In genomic region chr12:96171905-96172304, GRCh38 we compare ENCODE assay signal across 25 cellular contexts. TPM values are rescaled to one million over a fixed set of nuclear protein-coding genes. Genes with fewer than 3 reads are reported as not detected.
DNase-seq lines count a peak whose midpoint lies in the region; ATAC-seq and TF ChIP-seq lines count a peak whose summit lies in the region.
"Had no signal": no experiment of that assay in that cellular context is flagged by ENCODE, and none has a peak within 500 bp of the region (broad histone marks: within the 10 kb centered on the region; RNA-seq: fewer than 3 reads in every experiment).

No MANE protein-coding gene starts in this region.

- no peak overlapping the region for H2AFZ ChIP-seq in mammary epithelial cell (ENCODE audit: low read depth, low read length)

- no peaks in the 10 kb centered on the region for H4K20me1 ChIP-seq in mammary epithelial cell (ENCODE audit: insufficient read depth, low read length)

- POLR2A ChIA-PET in MCF 10A (lab: Yijun Ruan, JAX): no interaction called here

- H3K9me3 ChIP-seq in mammary epithelial cell (replicated peaks; ENCODE audit: insufficient read depth, low read length) (peaks cover 6% of the 10 kb centered on the region), upper lobe of right lung (no peaks in the 10 kb centered on the region)
- H3K9me3 ChIP-seq: Caco-2, MG63 had no signal

- dilution Hi-C loops in mammary epithelial cell (cut with HindIII; ENCODE audit: low sequenced_read_pairs): no loop called here

- TF ChIP-seq CTCF in MCF 10A (IDR thresholded peaks at IDR 0.05; ENCODE audit: unreplicated experiment): no peak
- TF ChIP-seq CTCF in mammary epithelial cell (conservative IDR thresholded peaks at IDR 0.05 in 1 of 2, IDR thresholded peaks at IDR 0.05 in 1 of 2; ENCODE audit: extremely low read depth in 1 of 2, insufficient read depth in 1 of 2, low read depth in 1 of 2, low read length in 2 of 2): no peak
- no peak for TF ChIP-seq CTCF in upper lobe of right lung (IDR thresholded peaks at IDR 0.05)

- BruUV-seq in MCF 10A (replicated peaks; lab: Mats Ljungman, UMichigan) (no TSS peak), mammary epithelial cell (replicated peaks; lab: Mats Ljungman, UMichigan) (no TSS peak)

- H3K27me3 ChIP-seq in mammary epithelial cell (ENCODE audit: insufficient read depth, low read length) (no peaks in the 10 kb centered on the region), upper lobe of right lung (no peaks in the 10 kb centered on the region)
- H3K27me3 ChIP-seq: MG63, SJCRH30 had no signal

- no peak overlapping the region for H3K4me3 ChIP-seq in mammary epithelial cell (replicated peaks in 1 of 3; ENCODE audit: insufficient read depth in 1 of 3, low read depth in 2 of 3, low read length in 3 of 3)
- H3K4me3 ChIP-seq in upper lobe of right lung: no peak overlapping the region
- H3K4me3 ChIP-seq: A549, MG63, SJCRH30 had no signal

- no peaks in the 10 kb centered on the region for H3K4me1 Mint-ChIP-seq in MCF 10A (ENCODE audit: insufficient read depth, unreplicated experiment)

- H3K4me2 ChIP-seq in mammary epithelial cell (ENCODE audit: insufficient read depth, low read depth, low read length): no peak overlapping the region
- H3K4me2 ChIP-seq: A549 had no signal

- H3K27ac ChIP-seq in mammary epithelial cell (ENCODE audit: insufficient read depth, low read depth, low read length): no peak overlapping the region
- H3K27ac ChIP-seq in upper lobe of right lung: no peak overlapping the region
- H3K27ac ChIP-seq: A549, HL-60, SJCRH30 had no signal

- H3K36me3 ChIP-seq in mammary epithelial cell (ENCODE audit: insufficient read depth, low read length) (no peaks in the 10 kb centered on the region), upper lobe of right lung (no peaks in the 10 kb centered on the region)
- H3K36me3 ChIP-seq: MG63, SJCRH30 had no signal

- H3K36me3 Mint-ChIP-seq in MCF 10A (ENCODE audit: insufficient read depth, unreplicated experiment): no peaks in the 10 kb centered on the region
- H3K36me3 Mint-ChIP-seq: CD8-positive, alpha-beta T cell had no signal

- intact Hi-C loops in MCF 10A (cut with micrococcal nuclease) (no loop called here), mammary epithelial cell (cut with micrococcal nuclease) (no loop called here), upper lobe of right lung (cut with DNase I) (no loop called here)

- H3K27me3 Mint-ChIP-seq in MCF 10A (ENCODE audit: insufficient read depth, unreplicated experiment): no peaks in the 10 kb centered on the region

- no peak overlapping the region for H3K27ac Mint-ChIP-seq in MCF 10A (ENCODE audit: low read depth, unreplicated experiment)
- H3K27ac Mint-ChIP-seq: CD8-positive, alpha-beta T cell had no signal

- H3K9me3 Mint-ChIP-seq in MCF 10A (ENCODE audit: unreplicated experiment): no peaks in the 10 kb centered on the region

- WGBS in mammary epithelial cell (ENCODE audit: low coverage, missing lambda C conversion rate): 93% methylated on average over 3 of the region's 3 CpGs

- DNase-seq in MCF 10A (ENCODE audit: unreplicated experiment): peak; percentile 26
- DNase-seq in mammary epithelial cell: no peak
- peak; percentile 58 for DNase-seq in astrocyte of the hippocampus (ENCODE audit: low read depth, low spot score)
- DNase-seq in upper lobe of right lung: no peak
- DNase-seq in NCI-H1105 (lab: John Stamatoyannopoulos, UW): no peak
- DNase-seq in cerebellar nuclear complex (lab: John Stamatoyannopoulos, UW): no peak
- DNase-seq: Caco-2; CD8-positive, alpha-beta T cell; DMS 273 treated with DMSO at 0.1 percent for 48 hours; DMS79 treated with DMSO at 0.1 percent for 48 hours; Kasumi-1; MG63; NCI-H2029 treated with DMSO at 0.1 percent for 48 hours; NCI-H2171; NCI-H226; NCI-H510A treated with DMSO at 0.1 percent for 48 hours; PC-3; SJCRH30 had no signal

- CTCF ChIA-PET in MCF 10A (lab: Yijun Ruan, JAX): interaction anchor here (0.7 kb wide), 2 partner anchors 10 to 112 kb away, joined by 3 to 5 read pairs; no protein-coding TSS in a partner anchor
- CTCF ChIA-PET in mammary epithelial cell (lab: Charles Lee; ENCODE audit: low non-redundant PET): no interaction called here

- H3K9ac ChIP-seq in mammary epithelial cell (ENCODE audit: insufficient read depth, low read length): no peak overlapping the region

- in situ Hi-C loops in mammary epithelial cell (cut with MboI; ENCODE audit: low sequenced_read_pairs in 2 of 2): no loop called here

- peaks cover 9% of the 10 kb centered on the region for H3K4me1 ChIP-seq in mammary epithelial cell (ENCODE audit: insufficient read depth, low read length)
- H3K4me1 ChIP-seq in upper lobe of right lung: peaks cover 4% of the 10 kb centered on the region
- H3K4me1 ChIP-seq: A549, Caco-2, SJCRH30 had no signal

- ATAC-seq in esophagus mucosa: peak; percentile 51
- ATAC-seq in upper lobe of right lung: peak; percentile 34
- no peak for ATAC-seq in HG03460 (IDR thresholded peaks at IDR 0.05; ENCODE audit: unreplicated experiment)
- ATAC-seq: A549; CD8-positive, alpha-beta T cell; HCT116; PC-3; Right ventricle myocardium inferior; SK-N-SH treated with all-trans-retinoic acid at 6 μM for 48 hours had no signal

- no peak overlapping the region for H3K4me3 Mint-ChIP-seq in MCF 10A (ENCODE audit: unreplicated experiment)
- H3K4me3 Mint-ChIP-seq: CD8-positive, alpha-beta T cell had no signal

- no peaks in the 10 kb centered on the region for H3K79me2 ChIP-seq in mammary epithelial cell (ENCODE audit: insufficient read depth, low read length)

RNA-seq across cellular contexts. Expression of gene ELK3, which starts 22.3 kb away (rescaled TPM):
- total RNA-seq in MCF 10A (2022) (50.1 and 53.2 TPM in 2 replicates), mammary epithelial cell (10 to 100 TPM; 12.8 to 95.1 TPM), esophagus mucosa (45.4 TPM), upper lobe of right lung (41.2 TPM)
- 47.2 TPM for polyA plus RNA-seq in mammary epithelial cell
- 30.7 TPM for polyA minus RNA-seq in mammary epithelial cell

Comparison
In these comparisons a context has a peak if more than half of its experiments do, and no peak if none do; other contexts are left out.
1. DNase-seq: peak in MCF 10A (single experiment) and astrocyte of the hippocampus (single experiment); none in mammary epithelial cell (single experiment), upper lobe of right lung (single experiment), NCI-H1105 (single experiment) and cerebellar nuclear complex (0 of 2).